24 cellular contexts compared by ENCODE assay signal in genomic region chr11:121058941-121059340, GRCh38.
"Had no signal": no experiment of that assay in that cellular context is flagged by ENCODE, and none has a peak within 500 bp of the region (broad histone marks: within the 10 kb centered on the region; RNA-seq: fewer than 3 reads in every experiment).

No MANE protein-coding gene starts in this region.

- H3K27ac ChIP-seq: esophagus squamous epithelium, lower lobe of right lung, neutrophil, parathyroid adenoma, right atrium auricular region, suprapubic skin, transverse colon, upper lobe of right lung, uterus had no signal

- H3K4me2 ChIP-seq: smooth muscle cell had no signal

- H3K27me3 ChIP-seq: esophagus squamous epithelium, neutrophil, right atrium auricular region, suprapubic skin, transverse colon, upper lobe of right lung, uterus had no signal

- H2AFZ ChIP-seq: parathyroid adenoma had no signal

- H3K9ac ChIP-seq: parathyroid adenoma had no signal

- H3K4me1 Mint-ChIP-seq: naive thymus-derived CD8-positive, alpha-beta T cell; neural crest cell had no signal

- H3K4me3 ChIP-seq: esophagus squamous epithelium, lower lobe of right lung, right atrium auricular region, smooth muscle cell, suprapubic skin, transverse colon, upper lobe of right lung, uterus had no signal

- H3K27me3 Mint-ChIP-seq: effector memory CD8-positive, alpha-beta T cell; naive thymus-derived CD8-positive, alpha-beta T cell; progenitor cell of endocrine pancreas; stimulated activated naive CD8-positive, alpha-beta T cell treated with anti-CD3 and anti-CD28 coated beads, Interleukin-15, amount 100 ng/mL, for 72 hours had no signal

- DNase-seq: cortex of kidney; effector memory CD8-positive, alpha-beta T cell; esophagus squamous epithelium; left ventricle myocardium superior; lower lobe of right lung; naive thymus-derived CD8-positive, alpha-beta T cell; stimulated activated CD4-positive, alpha-beta T cell treated with anti-CD3 and anti-CD28 coated beads, Interleukin-12 subunit alpha, Interleukin-12 subunit beta, amount 100 ng/mL, for 4 hours; stimulated activated CD4-positive, alpha-beta T cell treated with anti-CD3 and anti-CD28 coated beads, Interleukin-1b, Interleukin-23, amount 100 ng/mL, for 48 hours; stimulated activated CD4-positive, alpha-beta T cell treated with anti-CD3 and anti-CD28 coated beads, Interleukin-4, amount 100 ng/mL, for 1 hour; stimulated activated CD8-positive, alpha-beta memory T cell treated with anti-CD3 and anti-CD28 coated beads, Interleukin-4, amount 100 ng/mL, for 48 hours; stimulated activated naive CD4-positive, alpha-beta T cell; stimulated activated naive CD8-positive, alpha-beta T cell treated with anti-CD3 and anti-CD28 coated beads, Interleukin-15, amount 100 ng/mL, for 72 hours; transverse colon; upper lobe of right lung; uterus had no signal

- ATAC-seq: left ventricle myocardium superior; lower lobe of right lung; naive thymus-derived CD8-positive, alpha-beta T cell; sciatic nerve; upper lobe of right lung had no signal

- H3K9me3 ChIP-seq: esophagus squamous epithelium, lower lobe of right lung, neutrophil, right atrium auricular region, suprapubic skin, transverse colon, upper lobe of right lung, uterus had no signal

- H3K9me3 Mint-ChIP-seq: effector memory CD8-positive, alpha-beta T cell; naive thymus-derived CD8-positive, alpha-beta T cell; neural crest cell; stimulated activated naive CD8-positive, alpha-beta T cell treated with anti-CD3 and anti-CD28 coated beads, Interleukin-15, amount 100 ng/mL, for 72 hours had no signal

- H3K27ac Mint-ChIP-seq: progenitor cell of endocrine pancreas; stimulated activated naive CD8-positive, alpha-beta T cell treated with anti-CD3 and anti-CD28 coated beads, Interleukin-15, amount 100 ng/mL, for 72 hours had no signal

- H3K36me3 ChIP-seq: neutrophil, uterus had no signal

- FAIRE-seq: keratinocyte had no signal

- H3K4me3 Mint-ChIP-seq: naive thymus-derived CD8-positive, alpha-beta T cell; neural crest cell; stimulated activated naive CD8-positive, alpha-beta T cell treated with anti-CD3 and anti-CD28 coated beads, Interleukin-15, amount 100 ng/mL, for 72 hours had no signal

- H3K4me1 ChIP-seq: esophagus squamous epithelium, lower lobe of right lung, parathyroid adenoma, right atrium auricular region, suprapubic skin, transverse colon, upper lobe of right lung, uterus had no signal

- H3K79me2 ChIP-seq: parathyroid adenoma had no signal
